Comparison of ENCODE assay signal across 25 cellular contexts in genomic region chr19:35725216-35725861, GRCh38. TPM values are rescaled to one million over a fixed set of nuclear protein-coding genes. Genes with fewer than 3 reads are reported as not detected.
"Had no signal": no experiment of that assay in that cellular context is flagged by ENCODE, and none has a peak within 500 bp of the region (broad histone marks: within the 10 kb centered on the region; RNA-seq: fewer than 3 reads in every experiment).

No MANE protein-coding gene starts in this region.

- H3K9ac ChIP-seq: parathyroid adenoma had no signal

- H3K9me3 Mint-ChIP-seq: activated naive CD8-positive, alpha-beta T cell treated with anti-CD3 and anti-CD28 coated beads, Interleukin-2, amount 50 U/mL, for 24 hours; naive B cell; nephron progenitor cell had no signal

- H3K27ac ChIP-seq: breast epithelium, heart right ventricle, parathyroid adenoma, psoas muscle, spleen, thoracic aorta had no signal

- ATAC-seq: activated CD4-positive, alpha-beta T cell treated with anti-CD3 and anti-CD28 coated beads for 36 hours; activated CD8-positive, alpha-beta memory T cell treated with anti-CD3 and anti-CD28 coated beads, Interleukin-2, amount 10 ng/mL, durations not matched to agents 7 days and 5 days; activated CD8-positive, alpha-beta T cell treated with anti-CD3 and anti-CD28 coated beads, Interleukin-2, amount 10 ng/mL, durations not matched to agents 7 days and 5 days; activated naive CD8-positive, alpha-beta T cell treated with anti-CD3 and anti-CD28 coated beads, Interleukin-2, amount 50 U/mL, for 24 hours; esophagus mucosa; heart right ventricle; left lobe of liver; psoas muscle had no signal

- H3K27me3 ChIP-seq: breast epithelium, heart right ventricle, spleen had no signal

- H3K9me3 ChIP-seq: breast epithelium, heart right ventricle, psoas muscle, spleen, thoracic aorta had no signal

- H3K27ac Mint-ChIP-seq: activated CD4-positive, alpha-beta T cell treated with anti-CD3 and anti-CD28 coated beads for 36 hours; activated CD8-positive, alpha-beta memory T cell treated with anti-CD3 and anti-CD28 coated beads, Interleukin-2, amount 10 ng/mL, durations not matched to agents 7 days and 5 days; activated naive CD8-positive, alpha-beta T cell treated with anti-CD3 and anti-CD28 coated beads, Interleukin-2, amount 50 U/mL, for 24 hours; nephron progenitor cell had no signal

- H3K4me1 ChIP-seq: breast epithelium, heart right ventricle, parathyroid adenoma, psoas muscle had no signal

- H3K4me3 ChIP-seq: breast epithelium, heart right ventricle, lung, psoas muscle, spleen, thoracic aorta had no signal

- DNase-seq: activated CD4-positive, alpha-beta T cell treated with anti-CD3 and anti-CD28 coated beads for 36 hours; activated CD4-positive, CD25-positive, alpha-beta regulatory T cell; activated CD8-positive, alpha-beta memory T cell treated with anti-CD3 and anti-CD28 coated beads, Interleukin-2, amount 10 ng/mL, durations not matched to agents 7 days and 5 days; activated CD8-positive, alpha-beta T cell treated with anti-CD3 and anti-CD28 coated beads, Interleukin-2, amount 10 ng/mL, durations not matched to agents 7 days and 5 days; activated gamma-delta T cell; activated naive CD4-positive, alpha-beta T cell treated with anti-CD3 and anti-CD28 coated beads, Interleukin-2, amount 50 U/mL, for 16 hours; activated naive CD8-positive, alpha-beta T cell treated with anti-CD3 and anti-CD28 coated beads, Interleukin-2, amount 50 U/mL, for 24 hours; central memory CD4-positive, alpha-beta T cell; foreskin fibroblast; heart right ventricle; kidney glomerular epithelial cell; naive B cell; nephron progenitor cell; nucleus accumbens; psoas muscle; spleen; stimulated activated naive CD4-positive, alpha-beta T cell treated with Interleukin-2 at 50 U/mL for 16 hours; trophoblast cell had no signal

- H2AFZ ChIP-seq: parathyroid adenoma had no signal

RNA-seq across cellular contexts. Expression of gene ZBTB32, which starts 21.0 kb away (rescaled TPM):
- total RNA-seq: endothelial cell of umbilical vein, esophagus mucosa, psoas muscle, thoracic aorta had no signal
- polyA plus RNA-seq: endothelial cell of umbilical vein had no signal
